27 cellular contexts compared by ENCODE assay signal in genomic region chr15:99696096-99696495, GRCh38.
"Had no signal": no experiment of that assay in that cellular context is flagged by ENCODE, and none has a peak within 500 bp of the region (broad histone marks: within the 10 kb centered on the region; RNA-seq: fewer than 3 reads in every experiment).

No MANE protein-coding gene starts in this region.

- H3K9me3 Mint-ChIP-seq: activated CD4-positive, alpha-beta memory T cell treated with anti-CD3 and anti-CD28 coated beads for 36 hours; activated CD4-positive, alpha-beta T cell treated with anti-CD3 and anti-CD28 coated beads, Interleukin-2, amount 10 ng/mL, durations not matched to agents 24 days and 14 days; activated naive CD4-positive, alpha-beta T cell treated with anti-CD3 and anti-CD28 coated beads, Interleukin-2, amount 10 ng/mL, durations not matched to agents 7 days and 5 days; central memory CD8-positive, alpha-beta T cell; immature natural killer cell; nephron; stimulated activated naive CD8-positive, alpha-beta T cell treated with anti-CD3 and anti-CD28 coated beads, Interleukin-15, Interleukin-2, amounts not matched to agents 100 ng/mL and 50 ng/mL, for 24 hours; type B pancreatic cell had no signal

- DNase-seq: activated CD4-positive, alpha-beta memory T cell treated with anti-CD3 and anti-CD28 coated beads for 36 hours; activated CD4-positive, alpha-beta T cell treated with anti-CD3 and anti-CD28 coated beads, Interleukin-2, amount 10 ng/mL, durations not matched to agents 24 days and 14 days; activated CD4-positive, CD25-positive, alpha-beta regulatory T cell treated with anti-CD3 and anti-CD28 coated beads, Interleukin-2, amount 50 U/mL, for 72 hours; activated CD8-positive, alpha-beta memory T cell treated with anti-CD3 and anti-CD28 coated beads, Interleukin-2, amount 50 U/mL, for 4 hours; activated gamma-delta T cell; activated naive CD4-positive, alpha-beta T cell treated with anti-CD3 and anti-CD28 coated beads, Interleukin-2, amount 10 ng/mL, durations not matched to agents 7 days and 5 days; activated T-cell treated with anti-CD3 and anti-CD28 coated beads, Interleukin-2, amount 50 U/mL, for 1 hour; amygdala; dorsolateral prefrontal cortex; effector memory CD4-positive, alpha-beta T cell; erythroblast; hypothalamus; immature natural killer cell; kidney; posterior cingulate gyrus; stimulated activated CD4-positive, alpha-beta T cell treated with anti-CD3 and anti-CD28 coated beads, Interleukin-12 subunit alpha, Interleukin-12 subunit beta, amount 100 ng/mL, for 4 hours; stimulated activated CD4-positive, alpha-beta T cell treated with anti-CD3 and anti-CD28 coated beads, Interleukin-4, amount 100 ng/mL, for 1 hour; T-helper 2 cell had no signal

- H3K4me1 Mint-ChIP-seq: activated CD4-positive, alpha-beta T cell treated with anti-CD3 and anti-CD28 coated beads, Interleukin-2, amount 10 ng/mL, durations not matched to agents 24 days and 14 days; activated naive CD4-positive, alpha-beta T cell treated with anti-CD3 and anti-CD28 coated beads, Interleukin-2, amount 10 ng/mL, durations not matched to agents 7 days and 5 days; central memory CD8-positive, alpha-beta T cell; immature natural killer cell; nephron had no signal

- H3K9me3 ChIP-seq: gastroesophageal sphincter, vagina had no signal

- H3K27me3 ChIP-seq: dorsolateral prefrontal cortex, gastroesophageal sphincter, vagina had no signal

- H3K4me3 Mint-ChIP-seq: activated CD4-positive, alpha-beta memory T cell treated with anti-CD3 and anti-CD28 coated beads for 36 hours; activated CD4-positive, alpha-beta T cell treated with anti-CD3 and anti-CD28 coated beads, Interleukin-2, amount 10 ng/mL, durations not matched to agents 24 days and 14 days; activated naive CD4-positive, alpha-beta T cell treated with anti-CD3 and anti-CD28 coated beads, Interleukin-2, amount 10 ng/mL, durations not matched to agents 7 days and 5 days; central memory CD8-positive, alpha-beta T cell; immature natural killer cell; nephron; stimulated activated naive CD8-positive, alpha-beta T cell treated with anti-CD3 and anti-CD28 coated beads, Interleukin-15, Interleukin-2, amounts not matched to agents 100 ng/mL and 50 ng/mL, for 24 hours; type B pancreatic cell had no signal

- H3K4me3 ChIP-seq: dorsolateral prefrontal cortex, gastroesophageal sphincter, lung, skin epidermis, vagina had no signal

- H3K4me1 ChIP-seq: gastroesophageal sphincter, vagina had no signal

- ATAC-seq: gastroesophageal sphincter, sciatic nerve had no signal

- H3K27me3 Mint-ChIP-seq: activated CD4-positive, alpha-beta memory T cell treated with anti-CD3 and anti-CD28 coated beads for 36 hours; activated CD4-positive, alpha-beta T cell treated with anti-CD3 and anti-CD28 coated beads, Interleukin-2, amount 10 ng/mL, durations not matched to agents 24 days and 14 days; activated naive CD4-positive, alpha-beta T cell treated with anti-CD3 and anti-CD28 coated beads, Interleukin-2, amount 10 ng/mL, durations not matched to agents 7 days and 5 days; central memory CD8-positive, alpha-beta T cell; stimulated activated naive CD8-positive, alpha-beta T cell treated with anti-CD3 and anti-CD28 coated beads, Interleukin-15, Interleukin-2, amounts not matched to agents 100 ng/mL and 50 ng/mL, for 24 hours; type B pancreatic cell had no signal

- H3K27ac ChIP-seq: dorsolateral prefrontal cortex, gastroesophageal sphincter, skin epidermis, vagina had no signal
